Comparison of ENCODE assay signal across 1 cellular context in genomic region chr13:113183450-113184129, GRCh38.
A peak's percentile ranks its signal among the peaks of the same experiment; 100 is the strongest.
TF ChIP-seq lines count a peak whose summit lies in the region.

No MANE protein-coding gene starts in this region.

TF ChIP-seq in HepG2, 621 proteins besides CTCF, POLR2A, EP300 and RAD21 (continues in another document):
- TF ChIP-seq REXO4 (CRISPR knock-in tag; IDR thresholded peaks at IDR 0.05; ENCODE audit: borderline replicate concordance) = no peak
- no peak for TF ChIP-seq PCBP1 (IDR thresholded peaks at IDR 0.05; ENCODE audit: borderline replicate concordance, low read depth, low read length)
- TF ChIP-seq TBX3 (IDR thresholded peaks at IDR 0.05; ENCODE audit: borderline replicate concordance) = peak; percentile 95
- TF ChIP-seq ZNF782 (CRISPR knock-in tag; IDR thresholded peaks at IDR 0.05; ENCODE audit: borderline replicate concordance) = no peak
- TF ChIP-seq KMT2A (CRISPR knock-in tag; IDR thresholded peaks at IDR 0.05) = 0 out of 2 replicates have a peak, but pooled peaks have one; percentile 45
- TF ChIP-seq FOSL1 (CRISPR knock-in tag; IDR thresholded peaks at IDR 0.05; ENCODE audit: borderline replicate concordance) = no peak
- TF ChIP-seq NAIF1 (CRISPR knock-in tag; IDR thresholded peaks at IDR 0.05; ENCODE audit: borderline replicate concordance) = no peak
- no peak for TF ChIP-seq RBFOX2 (IDR thresholded peaks at IDR 0.05; ENCODE audit: low read depth, low read length)
- no peak for TF ChIP-seq ZFP90 (CRISPR knock-in tag; IDR thresholded peaks at IDR 0.05; ENCODE audit: borderline replicate concordance)
- no peak for TF ChIP-seq ZFP37 (CRISPR knock-in tag; IDR thresholded peaks at IDR 0.05; ENCODE audit: borderline replicate concordance)
- no peak for TF ChIP-seq ZNF12 (CRISPR knock-in tag; IDR thresholded peaks at IDR 0.05)
- no peak for TF ChIP-seq PAWR (CRISPR knock-in tag; IDR thresholded peaks at IDR 0.05; ENCODE audit: borderline replicate concordance)
- no peak for TF ChIP-seq KIAA2018 (CRISPR knock-in tag; IDR thresholded peaks at IDR 0.05; ENCODE audit: borderline replicate concordance)
- no peak for TF ChIP-seq ZNF558 (CRISPR knock-in tag; IDR thresholded peaks at IDR 0.05; ENCODE audit: borderline replicate concordance)
- TF ChIP-seq KAT7 (CRISPR knock-in tag; IDR thresholded peaks at IDR 0.05; ENCODE audit: borderline replicate concordance) = no peak
- no peak for TF ChIP-seq ZNF160 (CRISPR knock-in tag; IDR thresholded peaks at IDR 0.05)
- no peak for TF ChIP-seq MLXIP (CRISPR knock-in tag; IDR thresholded peaks at IDR 0.05; ENCODE audit: borderline replicate concordance)
- TF ChIP-seq GATAD1 (CRISPR knock-in tag; IDR thresholded peaks at IDR 0.05) = no peak
- no peak for TF ChIP-seq ZBED4 (CRISPR knock-in tag; IDR thresholded peaks at IDR 0.05; ENCODE audit: borderline replicate concordance)
- TF ChIP-seq FOSL2 (CRISPR knock-in tag; IDR thresholded peaks at IDR 0.05) = peak; percentile 78
- 0 out of 2 replicates have a peak, but pooled peaks have one; percentile 29 for TF ChIP-seq ZNF784 (CRISPR knock-in tag; IDR thresholded peaks at IDR 0.05; ENCODE audit: borderline replicate concordance)
- no peak for TF ChIP-seq SCMH1 (CRISPR knock-in tag; IDR thresholded peaks at IDR 0.05; ENCODE audit: borderline replicate concordance)
- peak; percentile 71; the same call in 1 of the 2 replicates for TF ChIP-seq CCDC6 (CRISPR knock-in tag; IDR thresholded peaks at IDR 0.05)
- no peak for TF ChIP-seq ZNF329 (CRISPR knock-in tag; IDR thresholded peaks at IDR 0.05; ENCODE audit: low read depth)
- no peak for TF ChIP-seq ZBTB10 (CRISPR knock-in tag; IDR thresholded peaks at IDR 0.05; ENCODE audit: borderline replicate concordance)
- no peak for TF ChIP-seq ZXDC (CRISPR knock-in tag; IDR thresholded peaks at IDR 0.05)
- TF ChIP-seq ZMYM4 (CRISPR knock-in tag; IDR thresholded peaks at IDR 0.05) = peak; percentile 56
- TF ChIP-seq CBX5 (CRISPR knock-in tag; IDR thresholded peaks at IDR 0.05; ENCODE audit: borderline replicate concordance) = peak; percentile 32; the same call in 1 of the 2 replicates
- no peak for TF ChIP-seq ZNF879 (CRISPR knock-in tag; IDR thresholded peaks at IDR 0.05)
- TF ChIP-seq RXRB (CRISPR knock-in tag; IDR thresholded peaks at IDR 0.05; ENCODE audit: borderline replicate concordance) = peak; percentile 73; the same call in 1 of the 2 replicates
- no peak for TF ChIP-seq ZNF280B (CRISPR knock-in tag; IDR thresholded peaks at IDR 0.05; ENCODE audit: borderline replicate concordance)
- TF ChIP-seq ATF4 (CRISPR knock-in tag; IDR thresholded peaks at IDR 0.05) = peak in 1 of 2 experiments; percentile 59; a peak in 2 of 4 replicates
